ENCODE assay signal across 13 cellular contexts in the genomic region with DNA sequence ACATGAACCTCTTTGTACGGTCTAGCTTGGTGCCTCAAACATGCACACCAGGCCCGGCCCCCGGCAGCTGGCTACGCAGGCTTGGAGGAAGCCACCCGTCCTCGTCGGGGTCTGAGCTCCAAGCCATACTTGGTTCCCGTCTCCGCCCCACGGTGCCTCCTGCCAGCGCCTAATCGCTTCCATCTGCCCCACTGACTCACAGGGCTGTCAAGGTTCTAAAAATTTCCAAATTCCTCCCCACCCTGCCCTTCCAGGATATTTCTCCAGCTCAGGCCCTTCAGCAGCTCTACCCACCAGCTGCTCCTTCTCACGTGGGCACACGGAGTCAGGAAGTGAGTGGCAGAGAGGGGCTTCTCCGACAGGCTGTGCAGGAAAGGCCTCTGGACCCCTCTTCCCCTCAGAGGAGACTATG. TPM values are rescaled to one million over a fixed set of nuclear protein-coding genes. Genes with fewer than 3 reads are reported as not detected.
DNase-seq lines count a peak whose midpoint lies in the region; ATAC-seq and TF ChIP-seq lines count a peak whose summit lies in the region.
"Had no signal": no experiment of that assay in that cellular context is flagged by ENCODE, and none has a peak within 500 bp of the region (broad histone marks: within the 10 kb centered on the region; RNA-seq: fewer than 3 reads in every experiment).

No MANE protein-coding gene starts in this region.

- no peak overlapping the region for H2BK120ac ChIP-seq in mesenchymal stem cell (ENCODE audit: low read depth, low read length)

- H3K4me3 ChIP-seq in brain microvascular endothelial cell (ENCODE audit: low read depth, low read length) (no peak overlapping the region), mesenchymal stem cell (ENCODE audit: insufficient read depth in 1 of 2, low read depth in 1 of 2, low read length in 2 of 2) (no peak overlapping the region)

- no peak overlapping the region for H3K4me3 Mint-ChIP-seq in activated CD8-positive, alpha-beta memory T cell treated with anti-CD3 and anti-CD28 coated beads, Interleukin-2, amount 10 ng/mL, durations not matched to agents 7 days and 5 days
- no peak overlapping the region for H3K4me3 Mint-ChIP-seq in activated T-helper 2 cell treated with anti-CD3 and anti-CD28 coated beads, Interferon-gamma antibody, Interleukin-2, Interleukin-4, amounts not matched to agents 10 μg/mL and 5 μg/mL and 100 μg/mL, durations not matched to agents 14 hours and 24 hours and 36 hours (ENCODE audit: low read depth)
- H3K4me3 Mint-ChIP-seq: memory B cell had no signal

- H2BK15ac ChIP-seq in mesenchymal stem cell (ENCODE audit: low read depth, poor library complexity, severe bottlenecking), result no peak overlapping the region

- H3K4ac ChIP-seq in mesenchymal stem cell (ENCODE audit: low read depth in 1 of 2, low read length in 2 of 2), result no peak overlapping the region

- H3K23ac ChIP-seq in mesenchymal stem cell (ENCODE audit: low read length in 2 of 2), result no peak overlapping the region

- no peaks in the 10 kb centered on the region for H3K9me3 Mint-ChIP-seq in activated CD8-positive, alpha-beta memory T cell treated with anti-CD3 and anti-CD28 coated beads, Interleukin-2, amount 10 ng/mL, durations not matched to agents 7 days and 5 days (ENCODE audit: low read depth)
- H3K9me3 Mint-ChIP-seq in activated T-helper 2 cell treated with anti-CD3 and anti-CD28 coated beads, Interferon-gamma antibody, Interleukin-2, Interleukin-4, amounts not matched to agents 10 μg/mL and 5 μg/mL and 100 μg/mL, durations not matched to agents 14 hours and 24 hours and 36 hours, result peaks cover 11% of the 10 kb centered on the region

- H3K36me3 ChIP-seq in brain microvascular endothelial cell (replicated peaks), result no peaks in the 10 kb centered on the region
- H3K36me3 ChIP-seq in mesenchymal stem cell (ENCODE audit: control insufficient read depth in 1 of 2, insufficient read depth in 2 of 2, low read depth in 1 of 2, low read length in 2 of 2), result no peaks in the 10 kb centered on the region
- H3K36me3 ChIP-seq: BE2C had no signal

- no peaks in the 10 kb centered on the region for H3K79me1 ChIP-seq in mesenchymal stem cell (replicated peaks; ENCODE audit: low read length, poor library complexity, severe bottlenecking)

- no peaks in the 10 kb centered on the region for H3K9me3 ChIP-seq in mesenchymal stem cell (ENCODE audit: control insufficient read depth, low read length)
- H3K9me3 ChIP-seq: BE2C had no signal

- peak overlapping the region; percentile 83 for H3K9ac ChIP-seq in mesenchymal stem cell (ENCODE audit: low read length)

- in situ Hi-C loops in brain microvascular endothelial cell (cut with HindIII; ENCODE audit: low pct_ligation_motif_present, low sequenced_read_pairs), result no loop called here

- no peak overlapping the region for H2AK5ac ChIP-seq in mesenchymal stem cell (ENCODE audit: low read length, severe bottlenecking)

- no peak for ATAC-seq in activated CD8-positive, alpha-beta memory T cell treated with anti-CD3 and anti-CD28 coated beads, Interleukin-2, amount 10 ng/mL, durations not matched to agents 7 days and 5 days

- no peak for TF ChIP-seq CTCF in brain microvascular endothelial cell (IDR thresholded peaks at IDR 0.05; ENCODE audit: low read depth, low read length, missing control alignments)

- no peak overlapping the region for H2BK12ac ChIP-seq in mesenchymal stem cell (ENCODE audit: low read length in 2 of 2)

- no peak overlapping the region for H3K18ac ChIP-seq in mesenchymal stem cell (ENCODE audit: low read depth in 1 of 2, low read length in 2 of 2)

- no peaks in the 10 kb centered on the region for H3K36me3 Mint-ChIP-seq in activated CD8-positive, alpha-beta memory T cell treated with anti-CD3 and anti-CD28 coated beads, Interleukin-2, amount 10 ng/mL, durations not matched to agents 7 days and 5 days
- H3K36me3 Mint-ChIP-seq in activated T-helper 2 cell treated with anti-CD3 and anti-CD28 coated beads, Interferon-gamma antibody, Interleukin-2, Interleukin-4, amounts not matched to agents 10 μg/mL and 5 μg/mL and 100 μg/mL, durations not matched to agents 14 hours and 24 hours and 36 hours (ENCODE audit: low read depth), result no peaks in the 10 kb centered on the region

- H3K27ac Mint-ChIP-seq in activated CD8-positive, alpha-beta memory T cell treated with anti-CD3 and anti-CD28 coated beads, Interleukin-2, amount 10 ng/mL, durations not matched to agents 7 days and 5 days, result no peak overlapping the region
- H3K27ac Mint-ChIP-seq in activated T-helper 2 cell treated with anti-CD3 and anti-CD28 coated beads, Interferon-gamma antibody, Interleukin-2, Interleukin-4, amounts not matched to agents 10 μg/mL and 5 μg/mL and 100 μg/mL, durations not matched to agents 14 hours and 24 hours and 36 hours, result no peak overlapping the region
- H3K27ac Mint-ChIP-seq: memory B cell had no signal

- H3K27me3 ChIP-seq in brain microvascular endothelial cell (replicated peaks) (no peaks in the 10 kb centered on the region), mesenchymal stem cell (ENCODE audit: control insufficient read depth in 1 of 2, insufficient read depth in 1 of 2, low read length in 2 of 2) (peaks cover 0 to 4% of the 10 kb centered on the region in 2 experiments)
- H3K27me3 ChIP-seq: BE2C had no signal

- no peak overlapping the region for H2BK5ac ChIP-seq in mesenchymal stem cell (ENCODE audit: low read depth, low read length, poor library complexity, severe bottlenecking)

- no peak overlapping the region for H2AFZ ChIP-seq in mesenchymal stem cell (ENCODE audit: low read depth, low read length)

- DNase-seq in 8988T, result peak; percentile 38
- peak; percentile 95 for DNase-seq in HS-5 (ENCODE audit: low read depth)
- DNase-seq in brain microvascular endothelial cell, result peak; percentile 27
- no peak for DNase-seq in mesenchymal stem cell
- DNase-seq in activated CD8-positive, alpha-beta memory T cell treated with anti-CD3 and anti-CD28 coated beads, Interleukin-2, amount 10 ng/mL, durations not matched to agents 7 days and 5 days, result no peak
- no peak for DNase-seq in SIG-M5 (lab: John Stamatoyannopoulos, UW)
- DNase-seq in activated T-helper 2 cell treated with anti-CD3 and anti-CD28 coated beads, Interferon-gamma antibody, Interleukin-2, Interleukin-4, amounts not matched to agents 10 μg/mL and 5 μg/mL and 100 μg/mL, durations not matched to agents 14 hours and 24 hours and 36 hours (ENCODE audit: low spot score), result no peak
- DNase-seq in NCI-H2196 (lab: John Stamatoyannopoulos, UW; ENCODE audit: unreplicated experiment), result no peak
- DNase-seq: activated T-cell treated with anti-CD3 and anti-CD28 coated beads for 4 hours, BE2C, NCI-H1930 had no signal

- H3K27ac ChIP-seq in brain microvascular endothelial cell (no peak overlapping the region), mesenchymal stem cell (ENCODE audit: low read length, poor library complexity, severe bottlenecking) (no peak overlapping the region)

- H3K27me3 Mint-ChIP-seq in activated CD8-positive, alpha-beta memory T cell treated with anti-CD3 and anti-CD28 coated beads, Interleukin-2, amount 10 ng/mL, durations not matched to agents 7 days and 5 days, result peaks cover 4% of the 10 kb centered on the region
- H3K27me3 Mint-ChIP-seq in activated T-helper 2 cell treated with anti-CD3 and anti-CD28 coated beads, Interferon-gamma antibody, Interleukin-2, Interleukin-4, amounts not matched to agents 10 μg/mL and 5 μg/mL and 100 μg/mL, durations not matched to agents 14 hours and 24 hours and 36 hours (ENCODE audit: low read depth), result no peaks in the 10 kb centered on the region

- H3K4me2 ChIP-seq in mesenchymal stem cell (ENCODE audit: low read length, poor library complexity, severe bottlenecking), result no peak overlapping the region

- no peak overlapping the region for H4K8ac ChIP-seq in mesenchymal stem cell (ENCODE audit: low read length)

- intact Hi-C loops in activated T-helper 2 cell treated with anti-CD3 and anti-CD28 coated beads, Interferon-gamma antibody, Interleukin-2, Interleukin-4, amounts not matched to agents 10 μg/mL and 5 μg/mL and 100 μg/mL, durations not matched to agents 14 hours and 24 hours and 36 hours (cut with micrococcal nuclease), result no loop called here

- CTCF ChIA-PET in activated CD8-positive, alpha-beta memory T cell treated with anti-CD3 and anti-CD28 coated beads, Interleukin-2, amount 10 ng/mL, durations not matched to agents 7 days and 5 days (lab: Charles Lee), result no interaction called here

- peaks cover 8% of the 10 kb centered on the region for H3K4me1 ChIP-seq in mesenchymal stem cell (ENCODE audit: control insufficient read depth, insufficient read depth, low read depth, low read length)
- H3K4me1 ChIP-seq: BE2C had no signal

- no peak overlapping the region for H4K91ac ChIP-seq in mesenchymal stem cell (ENCODE audit: low read length)

- no peak overlapping the region for H3K14ac ChIP-seq in mesenchymal stem cell (ENCODE audit: low read length in 2 of 2)

- peaks cover 4% of the 10 kb centered on the region for H3K4me1 Mint-ChIP-seq in activated CD8-positive, alpha-beta memory T cell treated with anti-CD3 and anti-CD28 coated beads, Interleukin-2, amount 10 ng/mL, durations not matched to agents 7 days and 5 days
- H3K4me1 Mint-ChIP-seq in activated T-helper 2 cell treated with anti-CD3 and anti-CD28 coated beads, Interferon-gamma antibody, Interleukin-2, Interleukin-4, amounts not matched to agents 10 μg/mL and 5 μg/mL and 100 μg/mL, durations not matched to agents 14 hours and 24 hours and 36 hours (ENCODE audit: low read depth), result peaks cover 3% of the 10 kb centered on the region
- H3K4me1 Mint-ChIP-seq: memory B cell had no signal

- WGBS in mesenchymal stem cell, result 71% methylated on average over 14 of the region's 15 CpGs

RNA-seq across cellular contexts. Expression of gene TMEM270, which starts 38.8 kb away (rescaled TPM):
- polyA plus RNA-seq in mesenchymal stem cell (2013, experiment 1 of 2), result not detected
- polyA plus RNA-seq in mesenchymal stem cell (2013, experiment 2 of 2), result not detected
- total RNA-seq in activated CD8-positive, alpha-beta memory T cell treated with anti-CD3 and anti-CD28 coated beads, Interleukin-2, amount 10 ng/mL, durations not matched to agents 7 days and 5 days, result not detected
- total RNA-seq in activated T-helper 2 cell treated with anti-CD3 and anti-CD28 coated beads, Interferon-gamma antibody, Interleukin-2, Interleukin-4, amounts not matched to agents 10 μg/mL and 5 μg/mL and 100 μg/mL, durations not matched to agents 14 hours and 24 hours and 36 hours, result not detected in 2 replicates
- total RNA-seq: T-helper 1 cell treated with Interleukin-12 subunit alpha and Interleukin-12 subunit beta and Interleukin-4 antibody, amounts not matched to agents 30 ng/mL and 1 ng/mL, for 36 hours had no signal

RNA-seq across cellular contexts. Expression of gene METTL27, which starts 57.4 kb away (rescaled TPM):
- polyA plus RNA-seq in mesenchymal stem cell (2013, experiment 1 of 2), result 0.83 TPM
- 1.00 TPM for polyA plus RNA-seq in mesenchymal stem cell (2013, experiment 2 of 2)
- under 1 TPM in 1 of 2 experiments, not detected in 1; 0.55 TPM for total RNA-seq in activated CD8-positive, alpha-beta memory T cell treated with anti-CD3 and anti-CD28 coated beads, Interleukin-2, amount 10 ng/mL, durations not matched to agents 7 days and 5 days
- total RNA-seq in activated T-helper 2 cell treated with anti-CD3 and anti-CD28 coated beads, Interferon-gamma antibody, Interleukin-2, Interleukin-4, amounts not matched to agents 10 μg/mL and 5 μg/mL and 100 μg/mL, durations not matched to agents 14 hours and 24 hours and 36 hours, result 0.90 and 0.94 TPM in 2 replicates

Comparison
In these comparisons a context has a peak if more than half of its experiments do, and no peak if none do; other contexts are left out.
1. DNase-seq: peak in 8988T (single experiment), HS-5 (single experiment) and brain microvascular endothelial cell (single experiment); none in mesenchymal stem cell (single experiment), activated CD8-positive, alpha-beta memory T cell treated with anti-CD3 and anti-CD28 coated beads, Interleukin-2, amount 10 ng/mL, durations not matched to agents 7 days and 5 days (single experiment), SIG-M5 (single experiment), activated T-helper 2 cell treated with anti-CD3 and anti-CD28 coated beads, Interferon-gamma antibody, Interleukin-2, Interleukin-4, amounts not matched to agents 10 μg/mL and 5 μg/mL and 100 μg/mL, durations not matched to agents 14 hours and 24 hours and 36 hours (single experiment) and NCI-H2196 (single experiment).